ENCODE assay signal across 25 cellular contexts in genomic region chr4:22014222-22014741, GRCh38.
DNase-seq lines count a peak whose midpoint lies in the region; ATAC-seq and TF ChIP-seq lines count a peak whose summit lies in the region.
"Had no signal": no experiment of that assay in that cellular context is flagged by ENCODE, and none has a peak within 500 bp of the region (broad histone marks: within the 10 kb centered on the region; RNA-seq: fewer than 3 reads in every experiment).

No MANE protein-coding gene starts in this region.

- no peak overlapping the region for H3K27ac Mint-ChIP-seq in activated CD4-positive, alpha-beta T cell treated with anti-CD3 and anti-CD28 coated beads for 36 hours
- H3K27ac Mint-ChIP-seq: activated naive CD4-positive, alpha-beta T cell treated with anti-CD3 and anti-CD28 coated beads, Interleukin-2, amount 10 ng/mL, durations not matched to agents 7 days and 5 days; CD4-positive, CD25-positive, alpha-beta regulatory T cell; memory B cell had no signal

- ATAC-seq in GM19328 (IDR thresholded peaks at IDR 0.05; ENCODE audit: unreplicated experiment): no peak
- ATAC-seq in activated CD4-positive, alpha-beta T cell treated with anti-CD3 and anti-CD28 coated beads for 36 hours: no peak
- ATAC-seq: activated T-cell treated with anti-CD3 and anti-CD28 coated beads, Interleukin-2, amount 50 U/mL, for 72 hours; Right ventricle myocardium inferior had no signal

- peaks cover 0 to 21% (median 6%) of the 10 kb centered on the region in 10 experiments; a peak in 11 of 20 replicates for H3K4me1 ChIP-seq in BLaER1 treated with 17β-estradiol and CSF1 and Interleukin-3, amounts not matched to agents 10 nM and 100 nM
- no peaks in the 10 kb centered on the region for H3K4me1 ChIP-seq in ovary (ENCODE audit: insufficient read depth)
- H3K4me1 ChIP-seq: ascending aorta, esophagus squamous epithelium, spleen, vagina had no signal

- peak overlapping the region in 7 of 11 experiments; percentile 15 to 62 (median 44); a peak in 12 of 22 replicates for H3K4me2 ChIP-seq in BLaER1 treated with 17β-estradiol and CSF1 and Interleukin-3, amounts not matched to agents 10 nM and 100 nM

- no peaks in the 10 kb centered on the region for H3K27me3 Mint-ChIP-seq in activated CD4-positive, alpha-beta T cell treated with anti-CD3 and anti-CD28 coated beads for 36 hours
- H3K27me3 Mint-ChIP-seq: activated naive CD4-positive, alpha-beta T cell treated with anti-CD3 and anti-CD28 coated beads, Interleukin-2, amount 10 ng/mL, durations not matched to agents 7 days and 5 days; CD4-positive, CD25-positive, alpha-beta regulatory T cell; memory B cell had no signal

- TF ChIP-seq EP300 in ovary (IDR thresholded peaks at IDR 0.05): no peak

- H3K4me1 Mint-ChIP-seq in activated CD4-positive, alpha-beta T cell treated with anti-CD3 and anti-CD28 coated beads for 36 hours: no peaks in the 10 kb centered on the region
- H3K4me1 Mint-ChIP-seq: activated naive CD4-positive, alpha-beta T cell treated with anti-CD3 and anti-CD28 coated beads, Interleukin-2, amount 10 ng/mL, durations not matched to agents 7 days and 5 days; CD4-positive, CD25-positive, alpha-beta regulatory T cell; memory B cell had no signal

- H3K4me3 ChIP-seq in BLaER1 treated with 17β-estradiol and CSF1 and Interleukin-3, amounts not matched to agents 10 nM and 100 nM: no peak overlapping the region
- H3K4me3 ChIP-seq in fibroblast of pulmonary artery (replicated peaks; ENCODE audit: low read depth, low read length) (no peak overlapping the region), ovary (no peak overlapping the region)
- H3K4me3 ChIP-seq: ascending aorta, esophagus squamous epithelium, spleen, thoracic aorta, vagina had no signal

- no peaks in the 10 kb centered on the region for H3K36me3 Mint-ChIP-seq in activated CD4-positive, alpha-beta T cell treated with anti-CD3 and anti-CD28 coated beads for 36 hours (ENCODE audit: low read depth)
- H3K36me3 Mint-ChIP-seq: activated naive CD4-positive, alpha-beta T cell treated with anti-CD3 and anti-CD28 coated beads, Interleukin-2, amount 10 ng/mL, durations not matched to agents 7 days and 5 days; CD4-positive, CD25-positive, alpha-beta regulatory T cell; memory B cell had no signal

- in situ Hi-C loops in KBM-7 (cut with MboI; ENCODE audit: low pct_unique_long_range_greater_than_20kb, low sequenced_read_pairs): no loop called here

- H3K9ac ChIP-seq in BLaER1 treated with 17β-estradiol and CSF1 and Interleukin-3, amounts not matched to agents 10 nM and 100 nM: peak overlapping the region in 1 of 11 experiments; percentile 16; a peak in 1 of 22 replicates

- 47 to 56% (median 55%) methylated on average over 3 of the region's 3 CpGs for WGBS in ovary, 3 donors

- DNase-seq in KBM-7 (peak; percentile 15), OCI-M1 (lab: John Stamatoyannopoulos, UW) (peak; percentile 89), fibroblast of pulmonary artery (ENCODE audit: low read depth) (peak; percentile 45), RPMI8226 (no peak), ovary (no peak)
- DNase-seq in activated CD4-positive, alpha-beta T cell treated with anti-CD3 and anti-CD28 coated beads for 36 hours: no peak
- DNase-seq: activated CD4-positive, alpha-beta T cell treated with anti-CD3 and anti-CD28 coated beads for 48 hours; activated naive CD4-positive, alpha-beta T cell treated with anti-CD3 and anti-CD28 coated beads, Interleukin-2, amount 10 ng/mL, durations not matched to agents 7 days and 5 days; activated T-cell treated with anti-CD3 and anti-CD28 coated beads, Interleukin-2, amount 50 U/mL, for 72 hours; CD4-positive, CD25-positive, alpha-beta regulatory T cell; effector CD8-positive, alpha-beta T cell; esophagus squamous epithelium; NCI-H1417; NCI-H510A treated with DMSO at 0.1 percent for 48 hours; nucleus accumbens; spleen; stimulated activated CD4-positive, alpha-beta T cell treated with anti-CD3 and anti-CD28 coated beads, Interleukin-4, amount 100 ng/mL, for 1 hour; stimulated activated naive CD4-positive, alpha-beta T cell had no signal

- POLR2A ChIA-PET in activated CD4-positive, alpha-beta T cell treated with anti-CD3 and anti-CD28 coated beads for 36 hours (lab: Charles Lee): no interaction called here

- CTCF ChIA-PET in activated CD4-positive, alpha-beta T cell treated with anti-CD3 and anti-CD28 coated beads for 36 hours (lab: Charles Lee): no interaction called here

- no peaks in the 10 kb centered on the region for H3K9me3 ChIP-seq in BLaER1 treated with 17β-estradiol and CSF1 and Interleukin-3, amounts not matched to agents 10 nM and 100 nM (replicated peaks in 1 of 11)
- H3K9me3 ChIP-seq in ovary: no peaks in the 10 kb centered on the region
- H3K9me3 ChIP-seq: ascending aorta, esophagus squamous epithelium, spleen, thoracic aorta, vagina had no signal

- H3K4me3 Mint-ChIP-seq in activated CD4-positive, alpha-beta T cell treated with anti-CD3 and anti-CD28 coated beads for 36 hours: no peak overlapping the region
- H3K4me3 Mint-ChIP-seq: activated naive CD4-positive, alpha-beta T cell treated with anti-CD3 and anti-CD28 coated beads, Interleukin-2, amount 10 ng/mL, durations not matched to agents 7 days and 5 days; activated T-cell treated with anti-CD3 and anti-CD28 coated beads, Interleukin-2, amount 50 U/mL, for 72 hours; CD4-positive, CD25-positive, alpha-beta regulatory T cell; memory B cell had no signal

- intact Hi-C loops in ovary (cut with DNase I): no loop called here
- intact Hi-C loops in activated CD4-positive, alpha-beta T cell treated with anti-CD3 and anti-CD28 coated beads for 36 hours (cut with DNase I, micrococcal nuclease): no loop called here

- H3K9me3 Mint-ChIP-seq in activated CD4-positive, alpha-beta T cell treated with anti-CD3 and anti-CD28 coated beads for 36 hours (ENCODE audit: low read depth): peaks cover 1% of the 10 kb centered on the region
- H3K9me3 Mint-ChIP-seq: activated naive CD4-positive, alpha-beta T cell treated with anti-CD3 and anti-CD28 coated beads, Interleukin-2, amount 10 ng/mL, durations not matched to agents 7 days and 5 days had no signal

- H4K20me1 ChIP-seq in BLaER1 treated with 17β-estradiol and CSF1 and Interleukin-3, amounts not matched to agents 10 nM and 100 nM: no peaks in the 10 kb centered on the region

- TF ChIP-seq CTCF in fibroblast of pulmonary artery (IDR thresholded peaks at IDR 0.05; ENCODE audit: low read length, missing control alignments) (no peak), ovary (IDR thresholded peaks at IDR 0.05) (no peak)

- no peaks in the 10 kb centered on the region for H3K27me3 ChIP-seq in BLaER1 treated with 17β-estradiol and CSF1 and Interleukin-3, amounts not matched to agents 10 nM and 100 nM
- no peaks in the 10 kb centered on the region for H3K27me3 ChIP-seq in ovary
- H3K27me3 ChIP-seq: ascending aorta, esophagus squamous epithelium, spleen, vagina had no signal

- H3K27ac ChIP-seq in BLaER1 treated with 17β-estradiol and CSF1 and Interleukin-3, amounts not matched to agents 10 nM and 100 nM: peak overlapping the region in 5 of 11 experiments; percentile 7 to 69 (median 61); a peak in 9 of 22 replicates
- H3K27ac ChIP-seq in ovary: no peak overlapping the region
- H3K27ac ChIP-seq: ascending aorta, esophagus squamous epithelium, spleen, thoracic aorta, vagina had no signal

- H3K36me3 ChIP-seq in BLaER1 treated with 17β-estradiol and CSF1 and Interleukin-3, amounts not matched to agents 10 nM and 100 nM: no peaks in the 10 kb centered on the region
- H3K36me3 ChIP-seq in ovary: no peaks in the 10 kb centered on the region
- H3K36me3 ChIP-seq: ascending aorta, esophagus squamous epithelium, spleen, thoracic aorta, vagina had no signal

- no peak for TF ChIP-seq POLR2A in ovary (IDR thresholded peaks at IDR 0.05)

Comparison
In these comparisons a context has a peak if more than half of its experiments do, and no peak if none do; other contexts are left out.
1. DNase-seq: peak in KBM-7 (single experiment), OCI-M1 (single experiment) and fibroblast of pulmonary artery (single experiment); none in RPMI8226 (single experiment), ovary (0 of 5) and activated CD4-positive, alpha-beta T cell treated with anti-CD3 and anti-CD28 coated beads for 36 hours (single experiment).